Comparison of ENCODE assay signal across 8 cellular contexts in the genomic region with DNA sequence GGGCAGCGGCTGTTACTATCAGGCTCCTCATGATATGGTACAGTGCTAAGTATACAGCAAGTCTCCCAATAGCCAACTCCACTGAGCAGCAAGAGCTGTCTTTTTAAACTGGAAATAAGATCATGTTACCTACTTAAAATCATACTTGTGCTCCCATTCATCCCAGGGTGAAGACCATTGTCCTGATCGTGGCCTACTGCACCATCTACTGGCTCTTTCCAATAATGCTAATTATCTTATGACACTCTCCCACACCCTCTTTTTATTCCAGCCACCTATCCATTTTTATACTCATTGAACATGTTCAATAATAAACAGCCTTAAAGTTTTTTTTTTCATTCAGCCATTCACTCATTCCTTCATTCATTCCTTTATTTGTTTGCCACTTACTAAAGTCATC.
DNase-seq lines count a peak whose midpoint lies in the region; ATAC-seq, FAIRE-seq and TF ChIP-seq lines count a peak whose summit lies in the region.

No MANE protein-coding gene starts in this region.

- no peak overlapping the region for H3K14ac ChIP-seq in mesenchymal stem cell (ENCODE audit: low read length in 2 of 2)

- H4K91ac ChIP-seq in mesenchymal stem cell (ENCODE audit: low read length), result no peak overlapping the region

- DNase-seq in EH (ENCODE audit: low read depth) (peak; percentile 45), NB4 (ENCODE audit: low read depth) (peak; percentile 26), bronchial epithelial cell (ENCODE audit: low read depth) (no peak), mesenchymal stem cell (peak; percentile 27), T-helper 1 cell (no peak)

- no peak overlapping the region for H3K4me3 ChIP-seq in NB4 (ENCODE audit: low read depth, low read length)
- no peak overlapping the region for H3K4me3 ChIP-seq in bronchial epithelial cell (ENCODE audit: low read depth, low read length)
- no peak overlapping the region for H3K4me3 ChIP-seq in mesenchymal stem cell (ENCODE audit: insufficient read depth in 1 of 2, low read depth in 1 of 2, low read length in 2 of 2)

- H3K18ac ChIP-seq in mesenchymal stem cell (ENCODE audit: low read depth in 1 of 2, low read length in 2 of 2), result no peak overlapping the region

- no peaks in the 10 kb centered on the region for H3K9me3 ChIP-seq in mesenchymal stem cell (ENCODE audit: control insufficient read depth, low read length)

- no peaks in the 10 kb centered on the region for H3K4me1 ChIP-seq in mesenchymal stem cell (ENCODE audit: control insufficient read depth, insufficient read depth, low read depth, low read length)

- no peak overlapping the region for H4K8ac ChIP-seq in mesenchymal stem cell (ENCODE audit: low read length)

- H3K4ac ChIP-seq in mesenchymal stem cell (ENCODE audit: low read depth in 1 of 2, low read length in 2 of 2), result no peak overlapping the region

- H3K79me1 ChIP-seq in mesenchymal stem cell (replicated peaks; ENCODE audit: low read length, poor library complexity, severe bottlenecking), result peaks cover 4% of the 10 kb centered on the region

- H2BK15ac ChIP-seq in mesenchymal stem cell (ENCODE audit: low read depth, poor library complexity, severe bottlenecking), result no peak overlapping the region

- no peak overlapping the region for H2AK5ac ChIP-seq in mesenchymal stem cell (ENCODE audit: low read length, severe bottlenecking)

- H3K36me3 ChIP-seq in bronchial epithelial cell (ENCODE audit: control insufficient read depth, insufficient read depth, low read length), result peaks cover 3% of the 10 kb centered on the region
- H3K36me3 ChIP-seq in mesenchymal stem cell (ENCODE audit: control insufficient read depth in 1 of 2, insufficient read depth in 2 of 2, low read depth in 1 of 2, low read length in 2 of 2), result peaks cover 3 to 84% of the 10 kb centered on the region in 2 experiments

- H2BK120ac ChIP-seq in mesenchymal stem cell (ENCODE audit: low read depth, low read length), result no peak overlapping the region

- no peak for FAIRE-seq in bronchial epithelial cell (lab: Jason Lieb, UNC)

- H3K27me3 ChIP-seq in bronchial epithelial cell (ENCODE audit: control insufficient read depth, insufficient read depth, low read length), result no peaks in the 10 kb centered on the region
- no peaks in the 10 kb centered on the region for H3K27me3 ChIP-seq in mesenchymal stem cell (ENCODE audit: control insufficient read depth in 1 of 2, insufficient read depth in 1 of 2, low read length in 2 of 2)

- no peak overlapping the region for H3K27ac ChIP-seq in mesenchymal stem cell (ENCODE audit: low read length, poor library complexity, severe bottlenecking)

- no peak overlapping the region for H2AFZ ChIP-seq in mesenchymal stem cell (ENCODE audit: low read depth, low read length)

- H3K9ac ChIP-seq in mesenchymal stem cell (ENCODE audit: low read length), result no peak overlapping the region

- TF ChIP-seq CTCF in NB4 (IDR thresholded peaks at IDR 0.05; ENCODE audit: low read depth, low read length), result no peak
- peak; percentile 3 for TF ChIP-seq CTCF in bronchial epithelial cell (IDR thresholded peaks at IDR 0.05; ENCODE audit: insufficient read depth, low read length, severe bottlenecking)

- no peak overlapping the region for H3K4me2 ChIP-seq in mesenchymal stem cell (ENCODE audit: low read length, poor library complexity, severe bottlenecking)

- TF ChIP-seq POLR2A in NB4 (IDR thresholded peaks at IDR 0.05; ENCODE audit: extremely low read depth, insufficient read length), result no peak

- no peak overlapping the region for H2BK5ac ChIP-seq in mesenchymal stem cell (ENCODE audit: low read depth, low read length, poor library complexity, severe bottlenecking)

- ATAC-seq in HG02623 (IDR thresholded peaks at IDR 0.05; ENCODE audit: unreplicated experiment) (no peak), HG02763 (IDR thresholded peaks at IDR 0.05; ENCODE audit: unreplicated experiment) (no peak), GM19452 (IDR thresholded peaks at IDR 0.05; ENCODE audit: unreplicated experiment) (no peak)

- H3K23ac ChIP-seq in mesenchymal stem cell (ENCODE audit: low read length in 2 of 2), result no peak overlapping the region

- WGBS in mesenchymal stem cell, result 93% methylated on average over 2 of the region's 2 CpGs

- H2BK12ac ChIP-seq in mesenchymal stem cell (ENCODE audit: low read length in 2 of 2), result no peak overlapping the region

Comparison
In these comparisons a context has a peak if more than half of its experiments do, and no peak if none do; other contexts are left out.
1. DNase-seq: peak in EH (single experiment), NB4 (single experiment) and mesenchymal stem cell (single experiment); none in bronchial epithelial cell (single experiment) and T-helper 1 cell (0 of 5).